ENCODE assay signal across 8 cellular contexts in genomic region chr6:112087916-112088315, GRCh38. TPM values are rescaled to one million over a fixed set of nuclear protein-coding genes. Genes with fewer than 3 reads are reported as not detected.
DNase-seq lines count a peak whose midpoint lies in the region; ATAC-seq and TF ChIP-seq lines count a peak whose summit lies in the region.

No MANE protein-coding gene starts in this region.

- no peak overlapping the region for H4K91ac ChIP-seq in trophoblast cell (ENCODE audit: low read depth, low read length)

- H3K79me1 ChIP-seq in trophoblast cell (ENCODE audit: low read length): no peaks in the 10 kb centered on the region

- CTCF ChIA-PET in Caco-2 (lab: Charles Lee): interaction anchor here (1.2 to 2.0 kb wide), 3 partner anchors 44 to 75 kb away, joined by 4 to 16 read pairs (median 10); no protein-coding TSS in a partner anchor

- no peaks in the 10 kb centered on the region for H3K9me3 Mint-ChIP-seq in Caco-2 (ENCODE audit: unreplicated experiment)

- POLR2A ChIA-PET in Caco-2 (lab: Charles Lee): interaction anchor here (0.6 to 0.8 kb wide), 3 partner anchors 29 to 390 kb away, joined by 3 to 6 read pairs (median 3); no protein-coding TSS in a partner anchor

- peaks cover 6% of the 10 kb centered on the region for H3K4me1 Mint-ChIP-seq in Caco-2 (ENCODE audit: low read depth, unreplicated experiment)

- no peaks in the 10 kb centered on the region for H3F3A ChIP-seq in OCI-LY1 (ENCODE audit: insufficient read depth, low read length)

- no peak overlapping the region for H3K27ac Mint-ChIP-seq in Caco-2 (ENCODE audit: unreplicated experiment)

- no peaks in the 10 kb centered on the region for H3K36me3 ChIP-seq in Caco-2 (ENCODE audit: control insufficient read depth, insufficient read depth, low read length)
- no peaks in the 10 kb centered on the region for H3K36me3 ChIP-seq in OCI-LY1 (ENCODE audit: insufficient read depth, low read length)
- H3K36me3 ChIP-seq in esophagus muscularis mucosa: peaks cover 0 to 17% (median 7%) of the 10 kb centered on the region in 4 donors
- no peaks in the 10 kb centered on the region for H3K36me3 ChIP-seq in trophoblast cell (ENCODE audit: control insufficient read depth in 1 of 2, insufficient read depth in 2 of 2, low read length in 2 of 2)

- H2AK5ac ChIP-seq in trophoblast cell (ENCODE audit: low read length): no peak overlapping the region

- no peak overlapping the region for H3K4me3 Mint-ChIP-seq in Caco-2 (ENCODE audit: unreplicated experiment)

- H4K12ac ChIP-seq in trophoblast cell (ENCODE audit: low read depth, low read length): no peak overlapping the region

- BruUV-seq in Caco-2 (replicated peaks; lab: Mats Ljungman, UMichigan): no TSS peak

- no peaks in the 10 kb centered on the region for H3K9me2 ChIP-seq in OCI-LY1 (ENCODE audit: low read depth, low read length)

- no peaks in the 10 kb centered on the region; the same call in 1 of the 2 replicates for H3K27me3 ChIP-seq in Caco-2 (replicated peaks; ENCODE audit: control insufficient read depth, insufficient read depth, low read length)
- no peaks in the 10 kb centered on the region for H3K27me3 ChIP-seq in OCI-LY1 (ENCODE audit: insufficient read depth, low read length)
- no peaks in the 10 kb centered on the region for H3K27me3 ChIP-seq in esophagus muscularis mucosa
- H3K27me3 ChIP-seq in trophoblast cell (ENCODE audit: insufficient read depth, low read length): no peaks in the 10 kb centered on the region
- H3K27me3 ChIP-seq in foreskin keratinocyte: no peaks in the 10 kb centered on the region

- peaks cover 6% of the 10 kb centered on the region for H3K36me3 Mint-ChIP-seq in Caco-2 (ENCODE audit: insufficient read depth, unreplicated experiment)

- H2BK12ac ChIP-seq in trophoblast cell (ENCODE audit: low read length): no peak overlapping the region

- ATAC-seq in foreskin keratinocyte: no peak

- H3K9me3 ChIP-seq in Caco-2: no peaks in the 10 kb centered on the region
- no peaks in the 10 kb centered on the region for H3K9me3 ChIP-seq in OCI-LY1 (ENCODE audit: low read length)
- H3K9me3 ChIP-seq in esophagus muscularis mucosa: no peaks in the 10 kb centered on the region
- no peaks in the 10 kb centered on the region for H3K9me3 ChIP-seq in trophoblast cell (ENCODE audit: insufficient read depth, low read depth, low read length)

- no peak overlapping the region for H4K8ac ChIP-seq in trophoblast cell (ENCODE audit: low read depth, low read length)

- no peak for TF ChIP-seq POLR2A in esophagus muscularis mucosa (IDR thresholded peaks at IDR 0.05; ENCODE audit: low read depth)

- H4K20me1 ChIP-seq in OCI-LY1 (ENCODE audit: insufficient read depth, low read length): no peaks in the 10 kb centered on the region

- H3K4me2 ChIP-seq in OCI-LY1 (ENCODE audit: low read length): peak overlapping the region; percentile 88
- H3K4me2 ChIP-seq in trophoblast cell (ENCODE audit: low read length): peak overlapping the region; percentile 73

- H2BK120ac ChIP-seq in trophoblast cell (ENCODE audit: insufficient read depth, low read length, poor library complexity): no peak overlapping the region

- H3K4me1 ChIP-seq in Caco-2 (peaks cover 3% of the 10 kb centered on the region; the same call in 1 of the 2 replicates), OCI-LY1 (ENCODE audit: insufficient read depth, low read length, severe bottlenecking) (peaks cover 16% of the 10 kb centered on the region), esophagus muscularis mucosa (peaks cover 8 to 22% (median 15%) of the 10 kb centered on the region in 4 donors), trophoblast cell (ENCODE audit: control insufficient read depth in 1 of 2, insufficient read depth in 2 of 2, low read length in 2 of 2) (no peaks in the 10 kb centered on the region), foreskin keratinocyte (peaks cover 8% of the 10 kb centered on the region)

- no peak for DNase-seq in Caco-2
- no peak for DNase-seq in esophagus muscularis mucosa (ENCODE audit: extremely low spot score)
- peak in 1 of 2 donors; percentile 23 for DNase-seq in trophoblast cell
- no peak for DNase-seq in foreskin keratinocyte
- no peak for DNase-seq in NCI-H2227 treated with DMSO at 0.1 percent for 48 hours (lab: John Stamatoyannopoulos, UW)
- no peak for DNase-seq in COLO668 (lab: John Stamatoyannopoulos, UW; ENCODE audit: unreplicated experiment)
- no peak for DNase-seq in EL

- TF ChIP-seq CTCF in Caco-2 (IDR thresholded peaks at IDR 0.05; ENCODE audit: insufficient read depth in 1 of 2, low read depth in 1 of 2, low read length in 1 of 2, severe bottlenecking in 1 of 2, unreplicated experiment in 1 of 2) (no peak), OCI-LY1 (IDR thresholded peaks at IDR 0.05; ENCODE audit: low read length) (no peak), esophagus muscularis mucosa (IDR thresholded peaks at IDR 0.05) (no peak), foreskin keratinocyte (conservative IDR thresholded peaks at IDR 0.05) (no peak)

- H3K18ac ChIP-seq in trophoblast cell (ENCODE audit: low read length): no peak overlapping the region

- intact Hi-C loops in Caco-2 (cut with micrococcal nuclease; ENCODE audit: unreplicated experiment): no loop called here
- intact Hi-C loops in esophagus muscularis mucosa (cut with DNase I): loop anchor here (10.0 kb wide), 2 partner anchors 227 to 287 kb away; no protein-coding TSS in a partner anchor

- H3K9ac ChIP-seq in OCI-LY1 (ENCODE audit: low read length) (peak overlapping the region; percentile 71), trophoblast cell (ENCODE audit: low read length) (no peak overlapping the region)

- H3K79me2 ChIP-seq in OCI-LY1 (ENCODE audit: insufficient read depth, low read length) (no peaks in the 10 kb centered on the region), trophoblast cell (ENCODE audit: control insufficient read depth, insufficient read depth, low read length, poor library complexity) (no peaks in the 10 kb centered on the region)

- TF ChIP-seq EP300 in esophagus muscularis mucosa (IDR thresholded peaks at IDR 0.05): no peak

- 24% methylated on average over 7 of the region's 7 CpGs for WGBS in esophagus muscularis mucosa
- no CpG with 5 or more reads among the region's 7 CpGs for WGBS in trophoblast cell (ENCODE audit: extremely low coverage, insufficient coverage, insufficient read length)

- H3K27me3 Mint-ChIP-seq in Caco-2 (ENCODE audit: insufficient read depth, unreplicated experiment): peaks cover 10% of the 10 kb centered on the region

- no peak overlapping the region for H3K14ac ChIP-seq in trophoblast cell (ENCODE audit: low read length)

- H3K23ac ChIP-seq in trophoblast cell (ENCODE audit: low read length): no peak overlapping the region

- no peak overlapping the region for H2BK5ac ChIP-seq in trophoblast cell (ENCODE audit: low read depth, low read length, poor library complexity)

- no peak overlapping the region for H3K27ac ChIP-seq in OCI-LY1 (ENCODE audit: low read depth, low read length, poor library complexity, severe bottlenecking)
- peak overlapping the region; percentile 84 to 91 (median 88) for H3K27ac ChIP-seq in esophagus muscularis mucosa (replicated peaks in 1 of 4)
- no peak overlapping the region for H3K27ac ChIP-seq in trophoblast cell (ENCODE audit: low read depth, low read length)
- H3K27ac ChIP-seq in foreskin keratinocyte: no peak overlapping the region

- no peak overlapping the region for H3K4ac ChIP-seq in trophoblast cell (ENCODE audit: low read depth, low read length)

- H2AFZ ChIP-seq in OCI-LY1 (ENCODE audit: low read length) (peak overlapping the region; percentile 98), trophoblast cell (ENCODE audit: insufficient read depth, low read length, poor library complexity) (peak overlapping the region; percentile 50)

- H3K4me3 ChIP-seq in Caco-2 (ENCODE audit: low read depth, low read length) (peak overlapping the region; percentile 77), OCI-LY1 (ENCODE audit: low read depth, low read length, poor library complexity, severe bottlenecking) (peak overlapping the region; percentile 80), esophagus muscularis mucosa (peak overlapping the region; percentile 79 to 89 (median 82)), trophoblast cell (ENCODE audit: low read depth, low read length) (no peak overlapping the region)

RNA-seq across cellular contexts. Expression of gene FAM229B, which starts 0.5 kb away (rescaled TPM):
- total RNA-seq in Caco-2 (2022) (1.9 and 2.0 TPM in 2 replicates), esophagus muscularis mucosa (10 to 100 TPM; 10.6 to 23.3 (median 14.1) TPM), foreskin keratinocyte (12.9 and 17.7 TPM in 2 replicates)
- 4.5 and 5.7 TPM in 2 replicates for polyA plus RNA-seq in trophoblast cell (2013)
- polyA plus RNA-seq in foreskin keratinocyte: 18.7 and 23.6 TPM in 2 replicates

RNA-seq across cellular contexts. Expression of gene TUBE1, which starts 0.6 kb away (rescaled TPM):
- total RNA-seq in Caco-2 (2022): 26.3 and 30.8 TPM in 2 replicates
- 10 to 100 TPM; 15.6 to 35.3 (median 20.3) TPM for total RNA-seq in esophagus muscularis mucosa
- 8.0 and 8.4 TPM in 2 replicates for polyA plus RNA-seq in trophoblast cell (2013)
- 11.8 and 14.2 TPM in 2 replicates for total RNA-seq in foreskin keratinocyte
- 7.2 and 8.0 TPM in 2 replicates for polyA plus RNA-seq in foreskin keratinocyte

RNA-seq across cellular contexts. Expression of gene CCN6, which starts 34.0 kb away (rescaled TPM):
- total RNA-seq in Caco-2 (2022) (not detected in 2 replicates), esophagus muscularis mucosa (not detected), foreskin keratinocyte (0.11 and 0.37 TPM in 2 replicates)
- polyA plus RNA-seq in trophoblast cell (2013): not detected in 2 replicates
- 0.06 and 0.34 TPM in 2 replicates for polyA plus RNA-seq in foreskin keratinocyte

Comparison
In these comparisons a context has a peak if more than half of its experiments do, and no peak if none do; other contexts are left out.
1. H3K27ac ChIP-seq: peak in esophagus muscularis mucosa (4 of 4); none in OCI-LY1 (single experiment), trophoblast cell (single experiment) and foreskin keratinocyte (single experiment).